20 cellular contexts compared by ENCODE assay signal in the genomic region with DNA sequence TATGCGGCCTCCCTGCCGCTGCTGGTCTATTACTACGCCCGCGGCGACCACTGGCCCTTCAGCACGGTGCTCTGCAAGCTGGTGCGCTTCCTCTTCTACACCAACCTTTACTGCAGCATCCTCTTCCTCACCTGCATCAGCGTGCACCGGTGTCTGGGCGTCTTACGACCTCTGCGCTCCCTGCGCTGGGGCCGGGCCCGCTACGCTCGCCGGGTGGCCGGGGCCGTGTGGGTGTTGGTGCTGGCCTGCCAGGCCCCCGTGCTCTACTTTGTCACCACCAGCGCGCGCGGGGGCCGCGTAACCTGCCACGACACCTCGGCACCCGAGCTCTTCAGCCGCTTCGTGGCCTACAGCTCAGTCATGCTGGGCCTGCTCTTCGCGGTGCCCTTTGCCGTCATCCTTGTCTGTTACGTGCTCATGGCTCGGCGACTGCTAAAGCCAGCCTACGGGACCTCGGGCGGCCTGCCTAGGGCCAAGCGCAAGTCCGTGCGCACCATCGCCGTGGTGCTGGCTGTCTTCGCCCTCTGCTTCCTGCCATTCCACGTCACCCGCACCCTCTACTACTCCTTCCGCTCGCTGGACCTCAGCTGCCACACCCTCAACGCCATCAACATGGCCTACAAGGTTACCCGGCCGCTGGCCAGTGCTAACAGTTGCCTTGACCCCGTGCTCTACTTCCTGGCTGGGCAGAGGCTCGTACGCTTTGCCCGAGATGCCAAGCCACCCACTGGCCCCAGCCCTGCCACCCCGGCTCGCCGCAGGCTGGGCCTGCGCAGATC. TPM values are rescaled to one million over a fixed set of nuclear protein-coding genes. Genes with fewer than 3 reads are reported as not detected.
DNase-seq lines count a peak whose midpoint lies in the region; ATAC-seq and TF ChIP-seq lines count a peak whose summit lies in the region.
"Had no signal": no experiment of that assay in that cellular context is flagged by ENCODE, and none has a peak within 500 bp of the region (broad histone marks: within the 10 kb centered on the region; RNA-seq: fewer than 3 reads in every experiment).

No MANE protein-coding gene starts in this region.

- H3K9me3 Mint-ChIP-seq in activated naive CD8-positive, alpha-beta T cell treated with anti-CD3 and anti-CD28 coated beads, Interleukin-2, amount 10 ng/mL, durations not matched to agents 7 days and 5 days: no peaks in the 10 kb centered on the region
- H3K9me3 Mint-ChIP-seq in activated naive CD8-positive, alpha-beta T cell treated with anti-CD3 and anti-CD28 coated beads, Interleukin-2, amount 50 U/mL, for 24 hours: no peaks in the 10 kb centered on the region
- H3K9me3 Mint-ChIP-seq in CD4-positive, alpha-beta T cell: no peaks in the 10 kb centered on the region
- H3K9me3 Mint-ChIP-seq: GM23338 had no signal

- no peaks in the 10 kb centered on the region for H3K27me3 Mint-ChIP-seq in activated naive CD8-positive, alpha-beta T cell treated with anti-CD3 and anti-CD28 coated beads, Interleukin-2, amount 10 ng/mL, durations not matched to agents 7 days and 5 days
- peaks cover 2% of the 10 kb centered on the region for H3K27me3 Mint-ChIP-seq in activated naive CD8-positive, alpha-beta T cell treated with anti-CD3 and anti-CD28 coated beads, Interleukin-2, amount 50 U/mL, for 24 hours
- no peaks in the 10 kb centered on the region for H3K27me3 Mint-ChIP-seq in CD4-positive, alpha-beta T cell

- ATAC-seq in activated naive CD8-positive, alpha-beta T cell treated with anti-CD3 and anti-CD28 coated beads, Interleukin-2, amount 10 ng/mL, durations not matched to agents 7 days and 5 days (ENCODE audit: low read depth): no peak
- ATAC-seq in activated naive CD8-positive, alpha-beta T cell treated with anti-CD3 and anti-CD28 coated beads, Interleukin-2, amount 50 U/mL, for 24 hours: no peak
- no peak for ATAC-seq in left lung
- no peak for ATAC-seq in gastrocnemius medialis
- no peak for ATAC-seq in CD4-positive, alpha-beta T cell (ENCODE audit: poor library complexity)
- ATAC-seq: GM23338, PC-3 had no signal

- H3K36me3 ChIP-seq in left lung: peaks cover 0 to 19% of the 10 kb centered on the region in 2 donors
- H3K36me3 ChIP-seq in gastrocnemius medialis: peaks cover 0 to 7% of the 10 kb centered on the region in 2 donors
- no peaks in the 10 kb centered on the region for H3K36me3 ChIP-seq in colonic mucosa
- H3K36me3 ChIP-seq: BLaER1 treated with 17β-estradiol and CSF1 and Interleukin-3, amounts not matched to agents 10 nM and 100 nM had no signal

- POLR2A ChIA-PET in activated naive CD8-positive, alpha-beta T cell treated with anti-CD3 and anti-CD28 coated beads, Interleukin-2, amount 10 ng/mL, durations not matched to agents 7 days and 5 days (lab: Charles Lee): no interaction called here
- POLR2A ChIA-PET in CD4-positive, alpha-beta T cell (lab: Charles Lee): no interaction called here

- no peak overlapping the region for H3K4me3 Mint-ChIP-seq in activated naive CD8-positive, alpha-beta T cell treated with anti-CD3 and anti-CD28 coated beads, Interleukin-2, amount 10 ng/mL, durations not matched to agents 7 days and 5 days
- no peak overlapping the region for H3K4me3 Mint-ChIP-seq in activated naive CD8-positive, alpha-beta T cell treated with anti-CD3 and anti-CD28 coated beads, Interleukin-2, amount 50 U/mL, for 24 hours
- no peak overlapping the region for H3K4me3 Mint-ChIP-seq in CD4-positive, alpha-beta T cell
- H3K4me3 Mint-ChIP-seq: GM23338 had no signal

- no peaks in the 10 kb centered on the region for H3K9me3 ChIP-seq in left lung
- H3K9me3 ChIP-seq in gastrocnemius medialis: no peaks in the 10 kb centered on the region
- H3K9me3 ChIP-seq in colonic mucosa: no peaks in the 10 kb centered on the region
- no peaks in the 10 kb centered on the region for H3K9me3 ChIP-seq in CD4-positive, alpha-beta T cell (ENCODE audit: control insufficient read depth, low read length)
- H3K9me3 ChIP-seq: BLaER1 treated with 17β-estradiol and CSF1 and Interleukin-3, amounts not matched to agents 10 nM and 100 nM had no signal

- peak; percentile 19 for DNase-seq in activated naive CD8-positive, alpha-beta T cell treated with anti-CD3 and anti-CD28 coated beads, Interleukin-2, amount 10 ng/mL, durations not matched to agents 7 days and 5 days
- no peak for DNase-seq in activated naive CD8-positive, alpha-beta T cell treated with anti-CD3 and anti-CD28 coated beads, Interleukin-2, amount 50 U/mL, for 24 hours
- DNase-seq in left lung (peak; percentile 26 to 78), gastrocnemius medialis (peak in 1 of 2 donors; percentile 67), RKO (ENCODE audit: low spot score) (no peak), SIG-M5 (lab: John Stamatoyannopoulos, UW) (no peak), colonic mucosa (no peak)
- no peak for DNase-seq in CD4-positive, alpha-beta T cell
- DNase-seq: DMS 273 treated with DMSO at 0.1 percent for 48 hours, GF-D8, KG1, NCI-H1436 treated with DMSO at 0.1 percent for 48 hours, NCI-H2029 treated with DMSO at 0.1 percent for 48 hours, NCI-H510A treated with DMSO at 0.1 percent for 48 hours, NCI-H82, PC-3 had no signal

- H3K4me1 ChIP-seq in left lung: peaks cover 0 to 11% of the 10 kb centered on the region in 2 donors
- H3K4me1 ChIP-seq in gastrocnemius medialis: peaks cover 58 to 59% of the 10 kb centered on the region in 2 donors
- no peaks in the 10 kb centered on the region for H3K4me1 ChIP-seq in colonic mucosa

- H3K27ac ChIP-seq in left lung: no peak overlapping the region
- peak overlapping the region; percentile 92 to 98 (median 96) for H3K27ac ChIP-seq in gastrocnemius medialis
- no peak overlapping the region for H3K27ac ChIP-seq in colonic mucosa
- no peak overlapping the region for H3K27ac ChIP-seq in CD4-positive, alpha-beta T cell (ENCODE audit: low read depth, low read length)
- H3K27ac ChIP-seq: BLaER1 treated with 17β-estradiol and CSF1 and Interleukin-3, amounts not matched to agents 10 nM and 100 nM had no signal

- in situ Hi-C loops in gastrocnemius medialis (cut with MboI; ENCODE audit: low sequenced_read_pairs in 4 of 4): no loop called here

- TF ChIP-seq CTCF in left lung (IDR thresholded peaks at IDR 0.05) (no peak), gastrocnemius medialis (IDR thresholded peaks at IDR 0.05 in 4 of 5, conservative IDR thresholded peaks at IDR 0.05 in 1 of 5) (no peak), colonic mucosa (IDR thresholded peaks at IDR 0.05) (no peak)
- no peak for TF ChIP-seq CTCF in CD4-positive, alpha-beta T cell (IDR thresholded peaks at IDR 0.05)

- H3K36me3 Mint-ChIP-seq in activated naive CD8-positive, alpha-beta T cell treated with anti-CD3 and anti-CD28 coated beads, Interleukin-2, amount 10 ng/mL, durations not matched to agents 7 days and 5 days: no peaks in the 10 kb centered on the region
- H3K36me3 Mint-ChIP-seq in activated naive CD8-positive, alpha-beta T cell treated with anti-CD3 and anti-CD28 coated beads, Interleukin-2, amount 50 U/mL, for 24 hours (ENCODE audit: low read depth): no peaks in the 10 kb centered on the region
- H3K36me3 Mint-ChIP-seq in CD4-positive, alpha-beta T cell (ENCODE audit: low read depth): no peaks in the 10 kb centered on the region

- CTCF ChIA-PET in CD4-positive, alpha-beta T cell (lab: Charles Lee): no interaction called here

- intact Hi-C loops in left lung (cut with DNase I): loop anchor here in 1 of 2 donors (5.0 kb wide), 1 partner anchor 47 kb away; no protein-coding TSS in a partner anchor
- intact Hi-C loops in gastrocnemius medialis (cut with DNase I; ENCODE audit: low total_unique reads): loop anchor here (5.0 kb wide), 1 partner anchor 143 kb away; a partner anchor contains a TSS
- intact Hi-C loops in colonic mucosa (cut with DNase I): loop anchor here (10.0 kb wide), 1 partner anchor 50 kb away; no protein-coding TSS in a partner anchor
- intact Hi-C loops in CD4-positive, alpha-beta T cell (cut with DNase I, micrococcal nuclease): no loop called here

- no peak overlapping the region for H3K9ac ChIP-seq in colonic mucosa (ENCODE audit: low read depth in 2 of 2, low read length in 2 of 2)
- H3K9ac ChIP-seq: BLaER1 treated with 17β-estradiol and CSF1 and Interleukin-3, amounts not matched to agents 10 nM and 100 nM had no signal

- TF ChIP-seq POLR2A in gastrocnemius medialis (IDR thresholded peaks at IDR 0.05): no peak

- H3K27me3 ChIP-seq in left lung (no peaks in the 10 kb centered on the region), gastrocnemius medialis (no peaks in the 10 kb centered on the region), colonic mucosa (no peaks in the 10 kb centered on the region)
- H3K27me3 ChIP-seq in CD4-positive, alpha-beta T cell (ENCODE audit: control insufficient read depth, insufficient read depth, low read length): no peaks in the 10 kb centered on the region
- H3K27me3 ChIP-seq: BLaER1 treated with 17β-estradiol and CSF1 and Interleukin-3, amounts not matched to agents 10 nM and 100 nM had no signal

- H3K4me1 Mint-ChIP-seq in activated naive CD8-positive, alpha-beta T cell treated with anti-CD3 and anti-CD28 coated beads, Interleukin-2, amount 10 ng/mL, durations not matched to agents 7 days and 5 days: peaks cover 1% of the 10 kb centered on the region
- H3K4me1 Mint-ChIP-seq in activated naive CD8-positive, alpha-beta T cell treated with anti-CD3 and anti-CD28 coated beads, Interleukin-2, amount 50 U/mL, for 24 hours: no peaks in the 10 kb centered on the region
- no peaks in the 10 kb centered on the region for H3K4me1 Mint-ChIP-seq in CD4-positive, alpha-beta T cell (ENCODE audit: low read depth)

- no peak overlapping the region for H3K27ac Mint-ChIP-seq in activated naive CD8-positive, alpha-beta T cell treated with anti-CD3 and anti-CD28 coated beads, Interleukin-2, amount 10 ng/mL, durations not matched to agents 7 days and 5 days
- no peak overlapping the region for H3K27ac Mint-ChIP-seq in activated naive CD8-positive, alpha-beta T cell treated with anti-CD3 and anti-CD28 coated beads, Interleukin-2, amount 50 U/mL, for 24 hours
- no peak overlapping the region for H3K27ac Mint-ChIP-seq in CD4-positive, alpha-beta T cell
- H3K27ac Mint-ChIP-seq: GM23338 had no signal

- H3K4me3 ChIP-seq in left lung (no peak overlapping the region), gastrocnemius medialis (no peak overlapping the region), colonic mucosa (no peak overlapping the region)
- H3K4me3 ChIP-seq: BLaER1 treated with 17β-estradiol and CSF1 and Interleukin-3, amounts not matched to agents 10 nM and 100 nM; GM23338 had no signal

RNA-seq across cellular contexts. Expression of a gene that starts 16.5 kb away (rescaled TPM):
- total RNA-seq in activated naive CD8-positive, alpha-beta T cell treated with anti-CD3 and anti-CD28 coated beads, Interleukin-2, amount 10 ng/mL, durations not matched to agents 7 days and 5 days: not detected
- 10 to 100 TPM in 1 of 2 donors, 1 to 10 TPM in 1; 9.3 to 10.3 TPM for total RNA-seq in left lung
- total RNA-seq in gastrocnemius medialis: 10 to 100 TPM; 21.8 to 52.6 (median 44.5) TPM
- 10 to 100 TPM; 17.6 to 27.4 TPM for total RNA-seq in colonic mucosa
- total RNA-seq in CD4-positive, alpha-beta T cell: not detected
- total RNA-seq: A172 had no signal

RNA-seq across cellular contexts. Expression of a gene that starts 37.5 kb away (rescaled TPM):
- total RNA-seq in activated naive CD8-positive, alpha-beta T cell treated with anti-CD3 and anti-CD28 coated beads, Interleukin-2, amount 10 ng/mL, durations not matched to agents 7 days and 5 days: under 1 TPM in 1 of 2 experiments, not detected in 1; 0.44 TPM
- 1 to 10 TPM; 2.2 to 4.8 TPM for total RNA-seq in left lung
- 1 to 10 TPM in 2 of 4 donors, under 1 TPM in 1, not detected in 1; 0.78 to 2.8 (median 1.1) TPM for total RNA-seq in gastrocnemius medialis
- total RNA-seq in colonic mucosa: 1 to 10 TPM in 1 of 2 donors, under 1 TPM in 1; 0.91 to 1.4 TPM
- not detected for total RNA-seq in CD4-positive, alpha-beta T cell
- total RNA-seq: A172, GM23338, SK-MEL-5 had no signal

Comparison
In these comparisons a context has a peak if more than half of its experiments do, and no peak if none do; other contexts are left out.
1. DNase-seq: peak in activated naive CD8-positive, alpha-beta T cell treated with anti-CD3 and anti-CD28 coated beads, Interleukin-2, amount 10 ng/mL, durations not matched to agents 7 days and 5 days (single experiment) and left lung (2 of 2); none in activated naive CD8-positive, alpha-beta T cell treated with anti-CD3 and anti-CD28 coated beads, Interleukin-2, amount 50 U/mL, for 24 hours (single experiment), RKO (single experiment), SIG-M5 (single experiment), colonic mucosa (single experiment) and CD4-positive, alpha-beta T cell (0 of 10).
2. H3K27ac ChIP-seq: peak in gastrocnemius medialis (4 of 4); none in left lung (0 of 2), colonic mucosa (single experiment) and CD4-positive, alpha-beta T cell (single experiment).
3. RNA of a gene that starts 16.5 kb away (total RNA-seq): 21.8 to 52.6 TPM in gastrocnemius medialis, 17.6 to 27.4 TPM in colonic mucosa and 9.3 to 10.3 TPM in left lung; not detected in activated naive CD8-positive, alpha-beta T cell treated with anti-CD3 and anti-CD28 coated beads, Interleukin-2, amount 10 ng/mL, durations not matched to agents 7 days and 5 days and not detected in CD4-positive, alpha-beta T cell; every median in the first group is over 4 times any median in the second.
4. intact Hi-C loops: an anchor here in gastrocnemius medialis (5.0 kb wide) and colonic mucosa (10.0 kb wide); none called in CD4-positive, alpha-beta T cell.